24 cellular contexts compared by ENCODE assay signal in genomic region chr6:44498436-44498835, GRCh38.
"Had no signal": no experiment of that assay in that cellular context is flagged by ENCODE, and none has a peak within 500 bp of the region (broad histone marks: within the 10 kb centered on the region; RNA-seq: fewer than 3 reads in every experiment).

No MANE protein-coding gene starts in this region.

- ATAC-seq: activated T-cell treated with anti-CD3 and anti-CD28 coated beads, Interleukin-2, amount 50 U/mL, for 4 hours; activated T-helper 17 cell treated with anti-CD3 and anti-CD28 coated beads, Interleukin-2, amount 50 U/mL, for 72 hours; K562; T-helper 17 cell had no signal

- DNase-seq: activated B cell treated with CpG ODN at 0.5 μM for 24 hours; activated CD4-positive, alpha-beta memory T cell treated with anti-CD3 and anti-CD28 coated beads, Interleukin-2, amount 10 ng/mL, durations not matched to agents 7 days and 5 days; activated CD4-positive, alpha-beta T cell treated with anti-CD3 and anti-CD28 coated beads for 1 hour; activated CD4-positive, alpha-beta T cell treated with anti-CD3 and anti-CD28 coated beads, Interleukin-2, amount 10 ng/mL, durations not matched to agents 24 days and 14 days; activated naive CD4-positive, alpha-beta T cell treated with anti-CD3 and anti-CD28 coated beads, Interleukin-2, amount 50 U/mL, for 16 hours; activated naive CD8-positive, alpha-beta T cell treated with anti-CD3 and anti-CD28 coated beads, Interleukin-2, amount 10 ng/mL, durations not matched to agents 7 days and 5 days; activated T-cell treated with anti-CD3 and anti-CD28 coated beads, Interleukin-2, amount 50 U/mL, for 4 hours; anterior cingulate cortex; caudate nucleus; Karpas-422; NCI-H1105 treated with DMSO at 0.1 percent for 48 hours; NCI-H1930; NCI-H2171; NCI-H2227 treated with DMSO at 0.1 percent for 48 hours; NCI-H446 treated with DMSO at 0.1 percent for 48 hours; NCI-H524 treated with DMSO at 0.1 percent for 48 hours; Peyer's patch; Right ventricle myocardium superior; T-helper 17 cell; T-helper 9 cell had no signal

- H3K36me3 ChIP-seq: adrenal gland, Peyer's patch had no signal

- H3K27me3 ChIP-seq: Peyer's patch had no signal

- H3K4me3 ChIP-seq: adrenal gland, K562, Peyer's patch had no signal

- H3K27ac ChIP-seq: adrenal gland, Peyer's patch, RWPE1 had no signal

- H3K9me3 ChIP-seq: adrenal gland, Peyer's patch had no signal

- H3K4me1 ChIP-seq: adrenal gland, Peyer's patch had no signal
